8 cellular contexts compared by ENCODE assay signal in the genomic region with DNA sequence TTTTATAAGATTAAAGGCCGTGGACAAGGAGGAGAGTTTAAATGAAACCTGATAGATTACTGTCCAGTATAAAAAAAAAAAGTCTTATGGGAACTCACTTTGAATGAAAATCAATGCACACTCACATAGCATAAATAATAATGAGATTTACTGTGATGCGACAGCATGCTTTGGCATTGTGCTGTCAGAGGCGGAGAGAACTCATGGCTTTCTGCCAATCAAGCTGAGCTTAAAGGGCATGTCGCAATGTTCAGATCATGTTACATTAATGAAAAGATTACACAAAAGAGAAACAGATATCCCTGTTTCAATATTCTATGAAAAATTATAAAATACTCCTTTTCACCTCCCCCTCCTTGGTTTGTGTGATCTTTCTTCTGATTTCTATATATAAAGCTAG.
A peak's percentile ranks its signal among the peaks of the same experiment; 100 is the strongest.
DNase-seq lines count a peak whose midpoint lies in the region; ATAC-seq and TF ChIP-seq lines count a peak whose summit lies in the region.

No MANE protein-coding gene starts in this region.

- intact Hi-C loops in activated CD4-positive, alpha-beta T cell treated with anti-CD3 and anti-CD28 coated beads, Interleukin-2, amount 10 ng/mL, durations not matched to agents 24 days and 14 days (cut with micrococcal nuclease) = no loop called here

- H3K27me3 ChIP-seq in BE2C = no peaks in the 10 kb centered on the region

- in situ Hi-C loops in SK-MEL-5 (cut with HindIII; ENCODE audit: low pct_unique_long_range_greater_than_20kb, low sequenced_read_pairs) = no loop called here

- no peak overlapping the region for H3K27ac Mint-ChIP-seq in activated CD4-positive, alpha-beta T cell treated with anti-CD3 and anti-CD28 coated beads, Interleukin-2, amount 10 ng/mL, durations not matched to agents 24 days and 14 days

- H3K9me3 Mint-ChIP-seq in activated CD4-positive, alpha-beta T cell treated with anti-CD3 and anti-CD28 coated beads, Interleukin-2, amount 10 ng/mL, durations not matched to agents 24 days and 14 days = no peaks in the 10 kb centered on the region

- no peak for ATAC-seq in HG03378 (IDR thresholded peaks at IDR 0.05; ENCODE audit: unreplicated experiment)
- no peak for ATAC-seq in GM18909 (IDR thresholded peaks at IDR 0.05; ENCODE audit: poor library complexity, unreplicated experiment)
- no peak for ATAC-seq in HG03469 (IDR thresholded peaks at IDR 0.05; ENCODE audit: unreplicated experiment)

- H3K36me3 Mint-ChIP-seq in activated CD4-positive, alpha-beta T cell treated with anti-CD3 and anti-CD28 coated beads, Interleukin-2, amount 10 ng/mL, durations not matched to agents 24 days and 14 days (ENCODE audit: low read depth) = no peaks in the 10 kb centered on the region

- H3K4me1 Mint-ChIP-seq in activated CD4-positive, alpha-beta T cell treated with anti-CD3 and anti-CD28 coated beads, Interleukin-2, amount 10 ng/mL, durations not matched to agents 24 days and 14 days = no peaks in the 10 kb centered on the region

- no peak for TF ChIP-seq CTCF in BE2C (IDR thresholded peaks at IDR 0.05; ENCODE audit: low read depth, low read length)

- DNase-seq in BE2C (peak; percentile 70), NCI-H1048 (lab: John Stamatoyannopoulos, UW) (peak; percentile 35), SK-MEL-5 (ENCODE audit: low read depth, low spot score) (peak; percentile 48), iris pigment epithelial cell (ENCODE audit: low read depth) (peak; percentile 95)
- no peak for DNase-seq in activated CD4-positive, alpha-beta T cell treated with anti-CD3 and anti-CD28 coated beads, Interleukin-2, amount 10 ng/mL, durations not matched to agents 24 days and 14 days

- H3K4me3 Mint-ChIP-seq in activated CD4-positive, alpha-beta T cell treated with anti-CD3 and anti-CD28 coated beads, Interleukin-2, amount 10 ng/mL, durations not matched to agents 24 days and 14 days = no peak overlapping the region

- H3K9me3 ChIP-seq in BE2C = no peaks in the 10 kb centered on the region

- H3K4me3 ChIP-seq in BE2C (ENCODE audit: low read depth, low read length) = no peak overlapping the region

- H3K4me1 ChIP-seq in BE2C = peaks cover 12% of the 10 kb centered on the region

- H3K27me3 Mint-ChIP-seq in activated CD4-positive, alpha-beta T cell treated with anti-CD3 and anti-CD28 coated beads, Interleukin-2, amount 10 ng/mL, durations not matched to agents 24 days and 14 days = no peaks in the 10 kb centered on the region

- no peaks in the 10 kb centered on the region for H3K36me3 ChIP-seq in BE2C
